17 cellular contexts compared by ENCODE assay signal in the genomic region with DNA sequence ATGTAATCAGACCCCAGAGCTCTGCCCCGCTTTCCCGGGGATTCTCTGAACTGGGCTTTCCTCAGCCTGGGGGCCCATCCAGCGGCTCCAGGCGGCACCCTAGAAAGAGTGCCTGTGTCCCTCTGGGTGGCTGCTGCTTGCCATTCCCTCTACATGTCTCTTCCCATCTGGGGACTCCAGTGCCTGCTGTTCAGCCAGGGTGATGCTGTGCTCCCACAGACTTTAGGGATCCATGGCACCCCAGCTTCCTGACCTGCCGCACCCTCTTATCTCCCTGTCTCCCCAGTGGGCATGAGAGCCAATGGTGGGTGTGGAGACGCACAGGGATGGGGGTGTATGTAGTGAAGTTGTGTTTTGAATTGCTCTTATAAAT.
"Had no signal": no experiment of that assay in that cellular context is flagged by ENCODE, and none has a peak within 500 bp of the region (broad histone marks: within the 10 kb centered on the region; RNA-seq: fewer than 3 reads in every experiment).

No MANE protein-coding gene starts in this region.

- H3K27me3 ChIP-seq: cardiac muscle cell, colonic mucosa, gastrocnemius medialis, stomach, thyroid gland, vagina had no signal

- H3K4me1 ChIP-seq: colonic mucosa had no signal

- DNase-seq: activated CD4-positive, alpha-beta T cell treated with anti-CD3 and anti-CD28 coated beads, Interleukin-2, amount 50 U/mL, for 48 hours; activated naive CD4-positive, alpha-beta T cell treated with anti-CD3 and anti-CD28 coated beads for 36 hours; colonic mucosa; effector CD4-positive, alpha-beta T cell; gastrocnemius medialis; kidney; left ventricle myocardium superior; mesendoderm; stimulated activated CD4-positive, alpha-beta T cell treated with anti-CD3 and anti-CD28 coated beads, Interleukin-15, amount 100 ng/mL, for 24 hours; stimulated activated CD4-positive, alpha-beta T cell treated with anti-CD3 and anti-CD28 coated beads, Interleukin-4, amount 100 ng/mL, for 24 hours; stomach; thyroid gland had no signal

- H3K4me3 ChIP-seq: cardiac muscle cell, colonic mucosa, gastrocnemius medialis, stomach, thyroid gland, vagina had no signal

- H3K9me3 ChIP-seq: colonic mucosa, gastrocnemius medialis, stomach, thyroid gland, vagina had no signal

- H3K27ac ChIP-seq: cardiac muscle cell, colonic mucosa, epithelial cell of prostate, gastrocnemius medialis, thyroid gland, vagina had no signal

- H3K27ac Mint-ChIP-seq: activated naive CD4-positive, alpha-beta T cell treated with anti-CD3 and anti-CD28 coated beads for 36 hours; activated T-helper 1 cell treated with anti-CD3 and anti-CD28 coated beads, Interleukin-12 subunit alpha, Interleukin-12 subunit beta, Interleukin-2, Interleukin-4 antibody, amounts not matched to agents 30 ng/mL and 10 ng/mL and 1 ng/mL, durations not matched to agents 14 hours and 24 hours and 36 hours had no signal

- H3K36me3 ChIP-seq: cardiac muscle cell had no signal

- ATAC-seq: activated CD4-positive, CD25-positive, alpha-beta regulatory T cell treated with anti-CD3 and anti-CD28 coated beads, Interleukin-2, amount 50 U/mL, for 24 hours; gastrocnemius medialis; left ventricle myocardium superior had no signal

- H3K9me3 Mint-ChIP-seq: activated naive CD4-positive, alpha-beta T cell treated with anti-CD3 and anti-CD28 coated beads for 36 hours; activated T-helper 1 cell treated with anti-CD3 and anti-CD28 coated beads, Interleukin-12 subunit alpha, Interleukin-12 subunit beta, Interleukin-2, Interleukin-4 antibody, amounts not matched to agents 30 ng/mL and 10 ng/mL and 1 ng/mL, durations not matched to agents 14 hours and 24 hours and 36 hours had no signal

- H3K4me3 Mint-ChIP-seq: activated naive CD4-positive, alpha-beta T cell treated with anti-CD3 and anti-CD28 coated beads for 36 hours; activated T-helper 1 cell treated with anti-CD3 and anti-CD28 coated beads, Interleukin-12 subunit alpha, Interleukin-12 subunit beta, Interleukin-2, Interleukin-4 antibody, amounts not matched to agents 30 ng/mL and 10 ng/mL and 1 ng/mL, durations not matched to agents 14 hours and 24 hours and 36 hours had no signal
